ENCODE assay signal across 11 cellular contexts in genomic region chr13:89029062-89029461, GRCh38.
"Had no signal": no experiment of that assay in that cellular context is flagged by ENCODE, and none has a peak within 500 bp of the region (broad histone marks: within the 10 kb centered on the region; RNA-seq: fewer than 3 reads in every experiment).

No MANE protein-coding gene starts in this region.

- H3K27ac Mint-ChIP-seq: mesothelial cell of epicardium, neural progenitor cell had no signal

- H3K36me3 Mint-ChIP-seq: neural progenitor cell had no signal

- DNase-seq: activated CD8-positive, alpha-beta memory T cell treated with anti-CD3 and anti-CD28 coated beads for 24 hours; activated naive CD4-positive, alpha-beta T cell; hypothalamus; lower lobe of right lung; ovary; SHP77; stimulated activated naive CD4-positive, alpha-beta T cell treated with Interleukin-2 at 50 U/mL for 16 hours; testis; upper lobe of right lung had no signal

- H3K4me3 Mint-ChIP-seq: mesothelial cell of epicardium, neural progenitor cell had no signal

- H3K4me1 Mint-ChIP-seq: mesothelial cell of epicardium, neural progenitor cell had no signal

- ATAC-seq: lower lobe of right lung, upper lobe of right lung had no signal
